In the genomic region with DNA sequence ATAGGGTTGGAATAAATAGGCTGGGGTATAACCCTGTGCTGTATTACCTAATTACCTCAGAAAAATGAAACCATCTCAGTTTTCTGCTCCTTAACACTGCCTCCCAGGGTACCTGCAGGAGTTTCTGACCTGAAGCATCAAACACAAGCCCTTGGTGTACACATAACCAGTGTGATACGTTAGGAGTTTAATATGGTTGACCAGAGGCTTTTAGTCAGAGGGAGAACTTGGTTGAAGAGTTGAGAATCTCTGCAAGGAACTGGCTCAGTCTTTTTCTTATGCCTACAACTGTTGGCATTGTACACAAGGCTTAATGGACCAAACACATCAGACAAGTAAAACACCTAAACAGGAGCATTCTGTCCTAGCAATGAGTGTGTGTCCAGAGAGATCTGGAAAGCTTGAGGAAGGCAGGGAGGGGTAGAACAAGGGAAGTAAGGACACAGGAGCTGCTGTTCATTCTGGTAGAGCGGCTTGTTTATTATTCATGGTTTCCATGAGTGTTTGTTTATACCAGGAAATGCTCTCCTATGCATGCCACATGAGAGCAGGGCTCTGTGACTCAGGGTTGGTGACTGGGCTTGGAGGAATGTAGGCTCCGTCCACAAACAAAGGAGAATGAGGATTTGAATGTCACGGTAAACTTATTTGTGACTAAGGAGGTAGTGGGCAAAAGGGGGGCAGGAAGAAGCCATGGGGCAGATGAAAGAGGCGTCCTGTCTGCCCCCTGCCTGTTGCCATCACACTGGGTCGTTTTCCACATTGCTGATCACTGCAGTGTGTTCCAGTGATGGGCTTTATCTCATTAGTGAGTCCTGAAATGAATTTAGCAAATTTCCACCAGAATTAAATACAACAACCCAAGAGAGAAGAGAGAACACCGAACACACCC, we compare ENCODE assay signal across 9 cellular contexts. TPM values are rescaled to one million over a fixed set of nuclear protein-coding genes. Genes with fewer than 3 reads are reported as not detected.
DNase-seq lines count a peak whose midpoint lies in the region; ATAC-seq and TF ChIP-seq lines count a peak whose summit lies in the region.
"Had no signal": no experiment of that assay in that cellular context is flagged by ENCODE, and none has a peak within 500 bp of the region (broad histone marks: within the 10 kb centered on the region; RNA-seq: fewer than 3 reads in every experiment).

No MANE protein-coding gene starts in this region.

- in situ Hi-C loops in GM13977 (cut with MboI; ENCODE audit: low pct_unique_long_range_greater_than_20kb, low sequenced_read_pairs, unreplicated experiment): no loop called here

- H3K36me3 ChIP-seq in A673 (ENCODE audit: insufficient read depth, low read length, poor library complexity, severe bottlenecking): no peaks in the 10 kb centered on the region
- no peaks in the 10 kb centered on the region for H3K36me3 ChIP-seq in HUES48 (ENCODE audit: control insufficient read depth, insufficient read depth, low read length)
- H3K36me3 ChIP-seq in lower lobe of right lung: no peaks in the 10 kb centered on the region

- no peaks in the 10 kb centered on the region for H3K27me3 ChIP-seq in A673 (replicated peaks; ENCODE audit: insufficient read depth, low read depth, low read length, poor library complexity)
- H3K27me3 ChIP-seq in HUES48 (ENCODE audit: control insufficient read depth, insufficient read depth, low read length): no peaks in the 10 kb centered on the region
- H3K27me3 ChIP-seq in lower lobe of right lung (ENCODE audit: low read depth): no peaks in the 10 kb centered on the region

- ATAC-seq in lower lobe of right lung: peak; percentile 93
- ATAC-seq in stimulated activated naive B cell treated with anti-CD40 and anti-IgM and Interleukin-4, amounts not matched to agents 10 μg/mL and 1 μg/mL and 100 μg/mL, for 72 hours (replicated peaks): no peak

- no peak overlapping the region for H3K4me3 Mint-ChIP-seq in stimulated activated naive B cell treated with anti-CD40 and anti-IgM and Interleukin-4, amounts not matched to agents 10 μg/mL and 1 μg/mL and 100 μg/mL, for 72 hours

- H3K27ac ChIP-seq in A673 (ENCODE audit: low read depth, low read length, poor library complexity, severe bottlenecking): no peak overlapping the region
- H3K27ac ChIP-seq in HUES48 (ENCODE audit: low read depth, low read length): peak overlapping the region; percentile 94
- H3K27ac ChIP-seq in caudate nucleus (ENCODE audit: low read depth, low read length): peak overlapping the region; percentile 41
- H3K27ac ChIP-seq in lower lobe of right lung: peak overlapping the region; percentile 77

- H3K4me3 ChIP-seq in A673 (ENCODE audit: low read depth, low read length, poor library complexity, severe bottlenecking) (no peak overlapping the region), HUES48 (ENCODE audit: low read depth, low read length) (no peak overlapping the region), lower lobe of right lung (no peak overlapping the region)

- DNase-seq in A673 (ENCODE audit: low spot score) (peak; percentile 81), caudate nucleus (lab: John Stamatoyannopoulos, UW) (peak in 1 of 61 donors; percentile 28), lower lobe of right lung (peak; percentile 60), OCI-M2 (lab: John Stamatoyannopoulos, UW; ENCODE audit: unreplicated experiment) (no peak), occipital lobe (lab: John Stamatoyannopoulos, UW) (no peak), GM13977 (ENCODE audit: low spot score) (no peak)
- no peak for DNase-seq in stimulated activated naive B cell treated with anti-CD40 and anti-IgM and Interleukin-4, amounts not matched to agents 10 μg/mL and 1 μg/mL and 100 μg/mL, for 72 hours

- intact Hi-C loops in A673 (cut with micrococcal nuclease; ENCODE audit: unreplicated experiment): no loop called here
- intact Hi-C loops in lower lobe of right lung (cut with DNase I): no loop called here

- no peak overlapping the region for H3K27ac Mint-ChIP-seq in stimulated activated naive B cell treated with anti-CD40 and anti-IgM and Interleukin-4, amounts not matched to agents 10 μg/mL and 1 μg/mL and 100 μg/mL, for 72 hours
- H3K27ac Mint-ChIP-seq: activated T-helper 2 cell treated with anti-CD3 and anti-CD28 coated beads, Interferon-gamma antibody, Interleukin-2, Interleukin-4, amounts not matched to agents 10 μg/mL and 5 μg/mL and 100 μg/mL, durations not matched to agents 14 hours and 24 hours and 36 hours had no signal

- TF ChIP-seq CTCF in A673 (conservative IDR thresholded peaks at IDR 0.05; ENCODE audit: low read depth, low read length) (no peak), lower lobe of right lung (IDR thresholded peaks at IDR 0.05) (no peak), GM13977 (IDR thresholded peaks at IDR 0.05; ENCODE audit: extremely low read depth, insufficient read depth, missing control alignments) (no peak)

- no TSS peak for BruUV-seq in A673 (replicated peaks; lab: Mats Ljungman, UMichigan)

- peaks cover 0 to 4% of the 10 kb centered on the region in 2 donors for H3K4me1 Mint-ChIP-seq in stimulated activated naive B cell treated with anti-CD40 and anti-IgM and Interleukin-4, amounts not matched to agents 10 μg/mL and 1 μg/mL and 100 μg/mL, for 72 hours

- H3K9ac ChIP-seq in HUES48 (ENCODE audit: low read depth, low read length): peak overlapping the region; percentile 8; the same call in 1 of the 2 replicates

- no peaks in the 10 kb centered on the region for H3K9me3 Mint-ChIP-seq in stimulated activated naive B cell treated with anti-CD40 and anti-IgM and Interleukin-4, amounts not matched to agents 10 μg/mL and 1 μg/mL and 100 μg/mL, for 72 hours
- H3K9me3 Mint-ChIP-seq: activated T-helper 2 cell treated with anti-CD3 and anti-CD28 coated beads, Interferon-gamma antibody, Interleukin-2, Interleukin-4, amounts not matched to agents 10 μg/mL and 5 μg/mL and 100 μg/mL, durations not matched to agents 14 hours and 24 hours and 36 hours had no signal

- no peaks in the 10 kb centered on the region for H3K36me3 Mint-ChIP-seq in stimulated activated naive B cell treated with anti-CD40 and anti-IgM and Interleukin-4, amounts not matched to agents 10 μg/mL and 1 μg/mL and 100 μg/mL, for 72 hours

- POLR2A ChIA-PET in A673 (lab: Charles Lee; ENCODE audit: low non-redundant PET): no interaction called here

- CTCF ChIA-PET in A673 (lab: Charles Lee): no interaction called here

- H3K9me3 ChIP-seq in A673 (ENCODE audit: low read depth, low read length, poor library complexity, severe bottlenecking) (no peaks in the 10 kb centered on the region), HUES48 (ENCODE audit: control insufficient read depth, insufficient read depth, low read length) (no peaks in the 10 kb centered on the region), lower lobe of right lung (no peaks in the 10 kb centered on the region)

- no peaks in the 10 kb centered on the region for H3K4me1 ChIP-seq in A673 (ENCODE audit: insufficient read depth, low read length, poor library complexity, severe bottlenecking)
- peaks cover 27% of the 10 kb centered on the region for H3K4me1 ChIP-seq in HUES48 (ENCODE audit: control insufficient read depth, insufficient read depth, low read length)
- peaks cover 11% of the 10 kb centered on the region for H3K4me1 ChIP-seq in lower lobe of right lung

- H3K27me3 Mint-ChIP-seq in stimulated activated naive B cell treated with anti-CD40 and anti-IgM and Interleukin-4, amounts not matched to agents 10 μg/mL and 1 μg/mL and 100 μg/mL, for 72 hours: peaks cover 18 to 30% of the 10 kb centered on the region in 2 donors

RNA-seq across cellular contexts. Expression of a gene that starts 11.9 kb away (rescaled TPM):
- total RNA-seq in A673 (2021): 55.4 and 58.2 TPM in 2 replicates
- 44.2 TPM for total RNA-seq in lower lobe of right lung
- total RNA-seq in occipital lobe: 20.0 TPM

Comparison
In these comparisons a context has a peak if more than half of its experiments do, and no peak if none do; other contexts are left out.
1. DNase-seq: peak in A673 (single experiment) and lower lobe of right lung (single experiment); none in OCI-M2 (single experiment), stimulated activated naive B cell treated with anti-CD40 and anti-IgM and Interleukin-4, amounts not matched to agents 10 μg/mL and 1 μg/mL and 100 μg/mL, for 72 hours (single experiment), occipital lobe (single experiment) and GM13977 (single experiment).
2. ATAC-seq: peak in lower lobe of right lung (2 of 2); none in stimulated activated naive B cell treated with anti-CD40 and anti-IgM and Interleukin-4, amounts not matched to agents 10 μg/mL and 1 μg/mL and 100 μg/mL, for 72 hours (0 of 2).